ENCODE assay signal across 8 cellular contexts in genomic region chr18:23586249-23587196, GRCh38.
A peak's percentile ranks its signal among the peaks of the same experiment; 100 is the strongest.
DNase-seq lines count a peak whose midpoint lies in the region; ATAC-seq lines count a peak whose summit lies in the region.

TSS of gene NPC1 (minus strand) at chr18:23586506. CDS start at chr18:23586343, 163 bp downstream.

- peak; percentile 91 for ATAC-seq in GM21526 (IDR thresholded peaks at IDR 0.05; ENCODE audit: low FRiP score, unreplicated experiment)

- peak within 1 kb of the TSS; percentile 88 to 99 for H3K9ac ChIP-seq in mucosa of rectum (ENCODE audit: low read depth in 1 of 2, low read length in 2 of 2)

- H3K27me3 ChIP-seq in mucosa of rectum (ENCODE audit: control insufficient read depth in 2 of 2, insufficient read depth in 2 of 2, low read length in 2 of 2) = no peaks in the 10 kb centered on the region

- H3K27ac ChIP-seq in epithelial cell of prostate (peak within 1 kb of the TSS; percentile 98), mucosa of rectum (ENCODE audit: low read depth in 2 of 2, low read length in 2 of 2) (peak within 1 kb of the TSS; percentile 99)

- H3K4me3 ChIP-seq in mucosa of rectum (ENCODE audit: low read length in 2 of 2) = peak within 1 kb of the TSS; percentile 89 to 94

- H3K9me3 ChIP-seq in mucosa of rectum (ENCODE audit: control insufficient read depth in 2 of 2, low read length in 2 of 2) = no peaks in the 10 kb centered on the region

- peaks cover 13 to 16% of the 10 kb centered on the region in 2 donors for H3K4me1 ChIP-seq in mucosa of rectum (ENCODE audit: control insufficient read depth in 2 of 2, insufficient read depth in 2 of 2, low read length in 2 of 2)

- DNase-seq in DMS153 (lab: John Stamatoyannopoulos, UW) (peak; percentile 79), HuH-7.5 (ENCODE audit: low spot score) (peak; percentile 78), OCI-M1 (lab: John Stamatoyannopoulos, UW) (peak; percentile 96), activated T-cell treated with anti-CD3 and anti-CD28 coated beads for 4 hours (peak; percentile 86), epithelial cell of prostate (ENCODE audit: low read depth, low spot score) (peak; percentile 87)
- peak; percentile 94 for DNase-seq in stimulated activated CD8-positive, alpha-beta memory T cell treated with anti-CD3 and anti-CD28 coated beads, Interleukin-4, amount 100 ng/mL, for 48 hours

- no peaks in the 10 kb centered on the region for H3K36me3 ChIP-seq in mucosa of rectum (ENCODE audit: control insufficient read depth in 2 of 2, insufficient read depth in 2 of 2, low read length in 2 of 2)

Comparison
In these comparisons a context has a peak if more than half of its experiments do, and no peak if none do; other contexts are left out.
1. Peak in every context shown above with its lines: DNase-seq, ATAC-seq, H3K4me3 ChIP-seq and H3K27ac ChIP-seq.